ENCODE assay signal across 35 cellular contexts in the genomic region with DNA sequence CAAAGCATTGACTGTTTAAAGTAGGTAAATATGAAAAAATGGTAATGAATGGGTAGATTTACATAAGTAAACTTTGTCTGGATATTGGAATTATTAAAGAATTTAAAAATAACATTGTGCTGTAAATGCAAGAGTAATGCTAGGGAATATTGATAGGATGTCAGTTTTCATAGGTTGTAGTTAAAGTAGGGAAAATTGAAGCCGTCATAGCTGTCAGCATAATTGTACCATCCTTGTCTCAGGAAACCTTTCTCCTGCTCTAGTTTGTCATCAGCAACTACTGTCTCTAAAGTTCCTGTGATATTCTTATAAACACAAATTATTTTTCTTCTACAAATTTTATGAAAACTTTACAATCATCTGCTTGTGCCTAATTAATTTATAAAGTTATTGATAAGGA.
"Had no signal": no experiment of that assay in that cellular context is flagged by ENCODE, and none has a peak within 500 bp of the region (broad histone marks: within the 10 kb centered on the region; RNA-seq: fewer than 3 reads in every experiment).

No MANE protein-coding gene starts in this region.

- H3K36me3 ChIP-seq: MG63 had no signal

- DNase-seq: Kasumi-1, MG63, MM.1S, MV-4-11, NCI-H1048, NCI-H1092, NCI-H1092 treated with DMSO at 0.1 percent for 48 hours, NCI-H1105, NCI-H1105 treated with DMSO at 0.1 percent for 48 hours, NCI-H1417, NCI-H1417 treated with DMSO at 0.1 percent for 48 hours, NCI-H1436, NCI-H1436 treated with DMSO at 0.1 percent for 48 hours, NCI-H146, NCI-H1694, NCI-H1694 treated with DMSO at 0.1 percent for 48 hours, NCI-H187, NCI-H187 treated with DMSO at 0.1 percent for 48 hours, NCI-H1930, NCI-H2029, NCI-H2029 treated with DMSO at 0.1 percent for 48 hours, NCI-H2081, NCI-H2081 treated with DMSO at 0.1 percent for 48 hours, NCI-H2107, NCI-H2171, NCI-H2171 treated with DMSO at 0.1 percent for 48 hours, NCI-H2227 treated with DMSO at 0.1 percent for 48 hours, NCI-H226, NCI-H345, NCI-H446, NCI-H446 treated with DMSO at 0.1 percent for 48 hours, NCI-H510A, NCI-H510A treated with DMSO at 0.1 percent for 48 hours, NCI-H524, NCI-H524 treated with DMSO at 0.1 percent for 48 hours had no signal

- H3K4me3 ChIP-seq: MG63 had no signal

- H3K27me3 ChIP-seq: MG63 had no signal
